14 cellular contexts compared by ENCODE assay signal in the genomic region with DNA sequence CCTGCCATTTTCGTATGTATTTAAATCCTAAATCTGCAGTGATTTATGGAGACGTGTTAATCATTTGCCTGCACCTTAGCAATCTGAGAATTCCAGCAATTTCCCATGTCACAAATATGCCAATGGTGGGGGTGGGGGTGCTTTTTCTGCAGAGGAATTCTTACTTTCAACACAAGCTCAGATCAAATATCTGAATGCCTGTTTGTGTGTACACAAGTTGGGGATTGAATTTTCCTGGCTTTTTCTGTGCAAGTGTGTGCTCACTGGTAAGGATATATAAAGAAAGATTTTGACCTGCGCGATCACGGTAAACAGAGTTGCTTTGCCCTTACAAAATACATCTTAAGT.
"Had no signal": no experiment of that assay in that cellular context is flagged by ENCODE, and none has a peak within 500 bp of the region (broad histone marks: within the 10 kb centered on the region; RNA-seq: fewer than 3 reads in every experiment).

No MANE protein-coding gene starts in this region.

- H3K4me1 ChIP-seq: tibial artery had no signal

- ATAC-seq: activated T-cell treated with anti-CD3 and anti-CD28 coated beads, Interleukin-2, amount 50 U/mL, for 4 hours; gastroesophageal sphincter; natural killer cell treated with Interleukin-12 subunit alpha and Interleukin-12 subunit beta and Interleukin-15 and Interleukin-18, amount 100 ng/mL, for 72 hours; stimulated activated memory B cell treated with anti-CD40 and anti-IgM and Interleukin-4, amounts not matched to agents 10 μg/mL and 1 μg/mL and 100 μg/mL, for 72 hours had no signal

- H3K27me3 ChIP-seq: gastroesophageal sphincter, tibial artery, vagina had no signal

- H3K36me3 ChIP-seq: gastroesophageal sphincter, tibial artery, vagina had no signal

- H3K9me3 ChIP-seq: gastroesophageal sphincter, tibial artery, vagina had no signal

- DNase-seq: activated CD4-positive, alpha-beta T cell treated with anti-CD3 and anti-CD28 coated beads for 1 hour; activated CD4-positive, alpha-beta T cell treated with anti-CD3 and anti-CD28 coated beads, Interleukin-2, amount 50 U/mL, for 48 hours; activated effector memory CD4-positive, alpha-beta T cell treated with Interleukin-2 at 50 U/mL for 16 hours; activated naive CD4-positive, alpha-beta T cell treated with anti-CD3 and anti-CD28 coated beads, Interleukin-2, amount 50 U/mL, for 16 hours; activated T-cell treated with anti-CD3 and anti-CD28 coated beads, Interleukin-2, amount 50 U/mL, for 4 hours; erythroblast; islet precursor cell; mesenchymal stem cell; stimulated activated CD4-positive, alpha-beta T cell treated with anti-CD3 and anti-CD28 coated beads, Interleukin-2, amount 100 ng/mL, for 48 hours; tibial artery had no signal

- H3K27ac ChIP-seq: gastroesophageal sphincter, tibial artery, vagina had no signal

- H3K4me3 ChIP-seq: gastroesophageal sphincter, tibial artery, vagina had no signal
